Comparison of ENCODE assay signal across 8 cellular contexts in genomic region chr12:2054091-2055018, GRCh38. TPM values are rescaled to one million over a fixed set of nuclear protein-coding genes. Genes with fewer than 3 reads are reported as not detected.
A peak's percentile ranks its signal among the peaks of the same experiment; 100 is the strongest.
DNase-seq lines count a peak whose midpoint lies in the region; ATAC-seq, FAIRE-seq and TF ChIP-seq lines count a peak whose summit lies in the region.

No MANE protein-coding gene starts in this region.

- no peak overlapping the region for H3K4me2 ChIP-seq in HepG2 (ENCODE audit: low read depth, low read length)

- no peaks in the 10 kb centered on the region for H3K9me3 Mint-ChIP-seq in activated CD4-positive, alpha-beta memory T cell treated with anti-CD3 and anti-CD28 coated beads for 36 hours
- no peaks in the 10 kb centered on the region for H3K9me3 Mint-ChIP-seq in stimulated activated naive CD8-positive, alpha-beta T cell treated with anti-CD3 and anti-CD28 coated beads, Interleukin-15, amount 100 ng/mL, for 72 hours

- no peak overlapping the region for H3K9ac ChIP-seq in iPS-15b (ENCODE audit: low read depth, low read length)
- no peak overlapping the region for H3K9ac ChIP-seq in HepG2 (ENCODE audit: insufficient read depth, low read depth, low read length)

- intact Hi-C loops in activated CD4-positive, alpha-beta memory T cell treated with anti-CD3 and anti-CD28 coated beads for 36 hours (cut with micrococcal nuclease), result no loop called here
- intact Hi-C loops in HepG2 (cut with micrococcal nuclease; ENCODE audit: unreplicated experiment), result no loop called here

- WGBS in HepG2 (ENCODE audit: low lambda C conversion rate), result 25% methylated on average over 25 of the region's 40 CpGs

- H3K27ac ChIP-seq in HepG2 (ENCODE audit: extremely low read length, insufficient read depth, low read length), result no peak overlapping the region

- BruUV-seq in HepG2 (replicated peaks; lab: Mats Ljungman, UMichigan), result no TSS peak

- no peaks in the 10 kb centered on the region for H4K20me1 ChIP-seq in HepG2 (ENCODE audit: insufficient read depth, low read length)

- no peaks in the 10 kb centered on the region for H3K9me3 ChIP-seq in iPS-15b (ENCODE audit: control insufficient read depth, insufficient read depth, low read length)
- no peaks in the 10 kb centered on the region for H3K9me3 ChIP-seq in HepG2 (ENCODE audit: low read length)

- POLR2A ChIA-PET in activated CD4-positive, alpha-beta memory T cell treated with anti-CD3 and anti-CD28 coated beads for 36 hours (lab: Charles Lee), result no interaction called here
- POLR2A ChIA-PET in HepG2 (lab: Yijun Ruan, JAX), result no interaction called here

- H3K36me3 Mint-ChIP-seq in activated CD4-positive, alpha-beta memory T cell treated with anti-CD3 and anti-CD28 coated beads for 36 hours, result no peaks in the 10 kb centered on the region

- peak overlapping the region; percentile 51 for H3K4me3 Mint-ChIP-seq in activated CD4-positive, alpha-beta memory T cell treated with anti-CD3 and anti-CD28 coated beads for 36 hours
- peak overlapping the region; percentile 54 to 76 for H3K4me3 Mint-ChIP-seq in stimulated activated naive CD8-positive, alpha-beta T cell treated with anti-CD3 and anti-CD28 coated beads, Interleukin-15, amount 100 ng/mL, for 72 hours

- H3K4me3 ChIP-seq in iPS-15b (ENCODE audit: low read depth, low read length), result peak overlapping the region; percentile 64
- no peak overlapping the region for H3K4me3 ChIP-seq in HepG2 (replicated peaks in 1 of 3; ENCODE audit: insufficient read depth in 1 of 3, low read depth in 2 of 3, low read length in 3 of 3)

- CTCF ChIA-PET in activated CD4-positive, alpha-beta memory T cell treated with anti-CD3 and anti-CD28 coated beads for 36 hours (lab: Charles Lee), result interaction anchor here (0.8 to 1.0 kb wide), 2 partner anchors 23 to 420 kb away, joined by 3 read pairs; no protein-coding TSS in a partner anchor
- CTCF ChIA-PET in HepG2 (lab: Yijun Ruan, JAX; ENCODE audit: low intra/inter-chr PET ratio, low total read pairs), result no interaction called here

- DNase-seq in NCI-H1694 treated with DMSO at 0.1 percent for 48 hours (lab: John Stamatoyannopoulos, UW), result peak; percentile 13
- DNase-seq in NCI-H1694 (lab: John Stamatoyannopoulos, UW), result no peak
- no peak for DNase-seq in activated CD4-positive, alpha-beta memory T cell treated with anti-CD3 and anti-CD28 coated beads for 36 hours
- DNase-seq in stimulated activated naive CD8-positive, alpha-beta T cell treated with anti-CD3 and anti-CD28 coated beads, Interleukin-15, amount 100 ng/mL, for 72 hours, result no peak
- DNase-seq in HepG2 (ENCODE audit: low spot score), result no peak

- no peaks in the 10 kb centered on the region for H3K36me3 ChIP-seq in iPS-15b (ENCODE audit: control insufficient read depth, insufficient read depth, low read length)
- no peaks in the 10 kb centered on the region for H3K36me3 ChIP-seq in HepG2 (replicated peaks in 1 of 2; ENCODE audit: control insufficient read depth in 1 of 2, insufficient read depth in 2 of 2, low read length in 2 of 2)

- FAIRE-seq in HepG2 (lab: Jason Lieb, UNC), result no peak

- H2AFZ ChIP-seq in HepG2 (ENCODE audit: low read length), result no peak overlapping the region

- H3K27me3 ChIP-seq in iPS-15b (ENCODE audit: control insufficient read depth, insufficient read depth, low read length), result peaks cover 58% of the 10 kb centered on the region
- peaks cover 6 to 88% of the 10 kb centered on the region in 2 experiments for H3K27me3 ChIP-seq in HepG2 (ENCODE audit: control insufficient read depth in 1 of 2, insufficient read depth in 2 of 2, low read length in 2 of 2)

- H3K27ac Mint-ChIP-seq in activated CD4-positive, alpha-beta memory T cell treated with anti-CD3 and anti-CD28 coated beads for 36 hours, result no peak overlapping the region
- H3K27ac Mint-ChIP-seq in stimulated activated naive CD8-positive, alpha-beta T cell treated with anti-CD3 and anti-CD28 coated beads, Interleukin-15, amount 100 ng/mL, for 72 hours, result peak overlapping the region in 1 of 2 donors; percentile 49

- H3K4me1 Mint-ChIP-seq in activated CD4-positive, alpha-beta memory T cell treated with anti-CD3 and anti-CD28 coated beads for 36 hours (ENCODE audit: low read depth), result peaks cover 15% of the 10 kb centered on the region
- peaks cover 22% of the 10 kb centered on the region for H3K4me1 Mint-ChIP-seq in stimulated activated naive CD8-positive, alpha-beta T cell treated with anti-CD3 and anti-CD28 coated beads, Interleukin-15, amount 100 ng/mL, for 72 hours

- in situ Hi-C loops in HepG2 (cut with HindIII; ENCODE audit: extremely low pct_ligation_motif_present, low pct_unique_long_range_greater_than_20kb), result loop anchor here (5.0 to 10.0 kb wide), 2 partner anchors 228 to 530 kb away; no protein-coding TSS in a partner anchor

- ATAC-seq in stimulated activated naive CD8-positive, alpha-beta T cell treated with anti-CD3 and anti-CD28 coated beads, Interleukin-15, amount 100 ng/mL, for 72 hours, result no peak
- no peak for ATAC-seq in HepG2
- ATAC-seq in GM19023 (IDR thresholded peaks at IDR 0.05; ENCODE audit: unreplicated experiment), result no peak
- no peak for ATAC-seq in GM21737 (IDR thresholded peaks at IDR 0.05; ENCODE audit: unreplicated experiment)

- no peak for TF ChIP-seq CTCF in HepG2 (CRISPR knock-in tag; IDR thresholded peaks at IDR 0.05)

- H3K27me3 Mint-ChIP-seq in activated CD4-positive, alpha-beta memory T cell treated with anti-CD3 and anti-CD28 coated beads for 36 hours, result peaks cover 56% of the 10 kb centered on the region
- peaks cover 78% of the 10 kb centered on the region for H3K27me3 Mint-ChIP-seq in stimulated activated naive CD8-positive, alpha-beta T cell treated with anti-CD3 and anti-CD28 coated beads, Interleukin-15, amount 100 ng/mL, for 72 hours

- no peak for TF ChIP-seq POLR2A in HepG2 (IDR thresholded peaks at IDR 0.05; ENCODE audit: insufficient read depth in 1 of 2, low read depth in 2 of 2, low read length in 2 of 2)

- no peak for TF ChIP-seq RAD21 in HepG2 (CRISPR knock-in tag; IDR thresholded peaks at IDR 0.05)

- H3K79me2 ChIP-seq in HepG2 (ENCODE audit: insufficient read depth, low read length), result no peaks in the 10 kb centered on the region

- TF ChIP-seq EP300 in HepG2 (IDR thresholded peaks at IDR 0.05; ENCODE audit: low read depth in 2 of 2, low read length in 2 of 2), result no peak
- TF ChIP-seq EP300 in HepG2 (CRISPR knock-in tag; IDR thresholded peaks at IDR 0.05; ENCODE audit: borderline replicate concordance), result no peak

- H3K4me1 ChIP-seq in iPS-15b (ENCODE audit: control insufficient read depth, insufficient read depth, low read length), result peaks cover 12% of the 10 kb centered on the region
- peaks cover 17% of the 10 kb centered on the region for H3K4me1 ChIP-seq in HepG2 (ENCODE audit: insufficient read depth, low read length)

RNA-seq across cellular contexts. Expression of gene CACNA1C, which starts 1.6 kb away (rescaled TPM):
- under 1 TPM; 0.07 to 0.12 TPM for total RNA-seq in activated CD4-positive, alpha-beta memory T cell treated with anti-CD3 and anti-CD28 coated beads for 36 hours
- total RNA-seq in HepG2 (2016; rRNA removed; fragmentation: Illumina TruSeq; extraction: Trizol), result not detected in 2 replicates
- not detected in 2 replicates for total RNA-seq in HepG2 (2016; cell fraction: cytosol; rRNA removed; fragmentation: Illumina TruSeq; extraction: Trizol; ENCODE audit: low read depth)
- not detected in 2 replicates for total RNA-seq in HepG2 (2016; cell fraction: insoluble cytoplasmic fraction; rRNA removed; fragmentation: Illumina TruSeq; extraction: Trizol)
- total RNA-seq in HepG2 (2016; cell fraction: membrane; rRNA removed; fragmentation: Illumina TruSeq; extraction: Trizol), result not detected in 2 replicates
- not detected in 2 replicates for total RNA-seq in HepG2 (2016; cell fraction: nucleus; rRNA removed; fragmentation: Illumina TruSeq; extraction: Trizol)
- 0.05 TPM in 1 of 2 replicates, not detected in the other for polyA plus RNA-seq in HepG2 (2011; rRNA removed)
- 0.01 TPM in 2 replicates for polyA plus RNA-seq in HepG2 (2011; cell fraction: cytosol; rRNA removed)
- polyA plus RNA-seq in HepG2 (2011; cell fraction: nucleus; rRNA removed), result 0.06 and 0.19 TPM in 2 replicates
- 0.04 TPM in 1 of 2 replicates, not detected in the other for polyA plus RNA-seq in HepG2 (2012)
- polyA plus RNA-seq in HepG2 (2016; cell fraction: cytosol; fragmentation: Illumina TruSeq; extraction: Trizol; ENCODE audit: low read depth), result not detected in 2 replicates
- polyA plus RNA-seq in HepG2 (2016; cell fraction: insoluble cytoplasmic fraction; fragmentation: Illumina TruSeq; extraction: Trizol; ENCODE audit: low read depth), result not detected in 2 replicates
- polyA plus RNA-seq in HepG2 (2016; cell fraction: membrane; fragmentation: Illumina TruSeq; extraction: Trizol; ENCODE audit: low read depth), result not detected in 2 replicates
- not detected in 2 replicates for polyA plus RNA-seq in HepG2 (2016; cell fraction: nucleus; fragmentation: Illumina TruSeq; extraction: Trizol; ENCODE audit: insufficient read depth, low read depth)
- 0.06 and 0.80 TPM in 2 replicates for polyA minus RNA-seq in HepG2 (2011; rRNA and poly(A)+ RNA removed; ENCODE audit: low replicate concordance)
- polyA minus RNA-seq in HepG2 (2011; cell fraction: cytosol; rRNA and poly(A)+ RNA removed), result not detected in 2 replicates
- 0.13 and 0.37 TPM in 2 replicates for polyA minus RNA-seq in HepG2 (2011; cell fraction: nucleus; rRNA and poly(A)+ RNA removed)

RNA-seq across cellular contexts. Expression of gene DCP1B, which starts 50.1 kb away (rescaled TPM):
- 10 to 100 TPM; 13.1 to 13.4 TPM for total RNA-seq in activated CD4-positive, alpha-beta memory T cell treated with anti-CD3 and anti-CD28 coated beads for 36 hours
- total RNA-seq in HepG2 (2016; rRNA removed; fragmentation: Illumina TruSeq; extraction: Trizol), result 11.4 and 12.4 TPM in 2 replicates
- total RNA-seq in HepG2 (2016; cell fraction: cytosol; rRNA removed; fragmentation: Illumina TruSeq; extraction: Trizol; ENCODE audit: low read depth), result 3.3 and 4.0 TPM in 2 replicates
- 9.6 and 11.0 TPM in 2 replicates for total RNA-seq in HepG2 (2016; cell fraction: insoluble cytoplasmic fraction; rRNA removed; fragmentation: Illumina TruSeq; extraction: Trizol)
- 7.1 and 7.7 TPM in 2 replicates for total RNA-seq in HepG2 (2016; cell fraction: membrane; rRNA removed; fragmentation: Illumina TruSeq; extraction: Trizol)
- total RNA-seq in HepG2 (2016; cell fraction: nucleus; rRNA removed; fragmentation: Illumina TruSeq; extraction: Trizol), result 10.9 and 11.0 TPM in 2 replicates
- polyA plus RNA-seq in HepG2 (2011; rRNA removed), result 25.3 and 27.2 TPM in 2 replicates
- polyA plus RNA-seq in HepG2 (2011; cell fraction: cytosol; rRNA removed), result 20.2 and 21.1 TPM in 2 replicates
- polyA plus RNA-seq in HepG2 (2011; cell fraction: nucleus; rRNA removed), result 14.4 and 15.0 TPM in 2 replicates
- 10.1 and 10.6 TPM in 2 replicates for polyA plus RNA-seq in HepG2 (2012)
- polyA plus RNA-seq in HepG2 (2016; cell fraction: cytosol; fragmentation: Illumina TruSeq; extraction: Trizol; ENCODE audit: low read depth), result 2.5 and 2.6 TPM in 2 replicates
- polyA plus RNA-seq in HepG2 (2016; cell fraction: insoluble cytoplasmic fraction; fragmentation: Illumina TruSeq; extraction: Trizol; ENCODE audit: low read depth), result 17.4 and 17.9 TPM in 2 replicates
- 4.7 and 4.9 TPM in 2 replicates for polyA plus RNA-seq in HepG2 (2016; cell fraction: membrane; fragmentation: Illumina TruSeq; extraction: Trizol; ENCODE audit: low read depth)
- 16.0 and 16.8 TPM in 2 replicates for polyA plus RNA-seq in HepG2 (2016; cell fraction: nucleus; fragmentation: Illumina TruSeq; extraction: Trizol; ENCODE audit: insufficient read depth, low read depth)
- polyA minus RNA-seq in HepG2 (2011; rRNA and poly(A)+ RNA removed; ENCODE audit: low replicate concordance), result 7.5 and 22.8 TPM in 2 replicates
- 8.2 and 8.5 TPM in 2 replicates for polyA minus RNA-seq in HepG2 (2011; cell fraction: cytosol; rRNA and poly(A)+ RNA removed)
- polyA minus RNA-seq in HepG2 (2011; cell fraction: nucleus; rRNA and poly(A)+ RNA removed), result 29.7 and 35.1 TPM in 2 replicates
